Comparison of ENCODE assay signal across 32 cellular contexts in the genomic region with DNA sequence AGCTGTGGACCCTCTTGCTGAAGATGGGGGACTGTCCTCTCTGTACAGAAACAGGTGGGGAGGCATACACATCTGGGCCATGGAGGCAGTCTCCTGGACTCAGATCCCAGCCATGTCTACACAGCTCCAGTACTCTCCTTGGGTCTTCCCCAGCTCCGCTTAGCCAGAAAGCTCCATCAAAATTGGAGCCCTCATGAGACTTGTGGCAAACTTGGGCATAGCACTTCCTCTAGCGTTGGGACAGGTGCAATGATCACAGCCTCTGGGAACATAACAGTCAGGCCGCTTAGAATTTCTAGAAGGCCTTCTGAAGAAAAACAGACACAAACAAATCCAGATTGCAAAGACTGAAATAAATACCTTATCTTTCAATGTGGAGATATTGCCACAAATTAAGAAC.
"Had no signal": no experiment of that assay in that cellular context is flagged by ENCODE, and none has a peak within 500 bp of the region (broad histone marks: within the 10 kb centered on the region; RNA-seq: fewer than 3 reads in every experiment).

No MANE protein-coding gene starts in this region.

- H3K4me3 ChIP-seq: coronary artery, dorsolateral prefrontal cortex, esophagus muscularis mucosa, gastrocnemius medialis, heart left ventricle had no signal

- DNase-seq: activated CD4-positive, alpha-beta memory T cell treated with anti-CD3 and anti-CD28 coated beads, Interleukin-2, amount 10 ng/mL, durations not matched to agents 7 days and 5 days; activated CD4-positive, alpha-beta T cell treated with anti-CD3 and anti-CD28 coated beads for 36 hours; activated CD4-positive, alpha-beta T cell treated with anti-CD3 and anti-CD28 coated beads, Interleukin-2, amount 10 ng/mL, durations not matched to agents 24 days and 14 days; activated CD4-positive, CD25-positive, alpha-beta regulatory T cell; activated CD4-positive, CD25-positive, alpha-beta regulatory T cell treated with anti-CD3 and anti-CD28 coated beads, Interleukin-2, amount 50 U/mL, for 72 hours; activated CD8-positive, alpha-beta memory T cell treated with anti-CD3 and anti-CD28 coated beads, Interleukin-2, amount 50 U/mL, for 48 hours; activated gamma-delta T cell; activated naive CD4-positive, alpha-beta T cell; activated naive CD4-positive, alpha-beta T cell treated with anti-CD3 and anti-CD28 coated beads, Interleukin-2, amount 10 ng/mL, durations not matched to agents 7 days and 5 days; activated T-cell treated with anti-CD3 and anti-CD28 coated beads for 4 hours; activated T-cell treated with anti-CD3 and anti-CD28 coated beads, Interleukin-2, amount 50 U/mL, for 24 hours; activated T-cell treated with anti-CD3 and anti-CD28 coated beads, Interleukin-2, amount 50 U/mL, for 72 hours; amniotic stem cell; anterior cingulate cortex; brain microvascular endothelial cell; dorsolateral prefrontal cortex; effector memory CD4-positive, alpha-beta T cell; erythroblast; foreskin keratinocyte; gastrocnemius medialis; glutamatergic neuron; heart left ventricle; T-helper 1 cell; T-helper 17 cell; T1000; WERI-Rb-1 had no signal

- H3K9me3 ChIP-seq: gastrocnemius medialis had no signal

- H3K4me1 ChIP-seq: esophagus muscularis mucosa, foreskin keratinocyte, gastrocnemius medialis, heart left ventricle had no signal

- H3K27ac Mint-ChIP-seq: activated CD4-positive, alpha-beta memory T cell treated with anti-CD3 and anti-CD28 coated beads, Interleukin-2, amount 10 ng/mL, durations not matched to agents 7 days and 5 days; activated CD4-positive, alpha-beta T cell treated with anti-CD3 and anti-CD28 coated beads for 36 hours; activated CD4-positive, alpha-beta T cell treated with anti-CD3 and anti-CD28 coated beads, Interleukin-2, amount 10 ng/mL, durations not matched to agents 24 days and 14 days; activated naive CD4-positive, alpha-beta T cell treated with anti-CD3 and anti-CD28 coated beads, Interleukin-2, amount 10 ng/mL, durations not matched to agents 7 days and 5 days; activated naive CD4-positive, alpha-beta T cell treated with anti-CD3 and anti-CD28 coated beads, Interleukin-2, amount 50 U/mL, for 72 hours; activated T-cell treated with anti-CD3 and anti-CD28 coated beads, Interleukin-2, amount 50 U/mL, for 24 hours; activated T-cell treated with anti-CD3 and anti-CD28 coated beads, Interleukin-2, amount 50 U/mL, for 72 hours; dendritic cell treated with granulocyte-macrophage colony-stimulating factor and Interleukin-4, amounts not matched to agents 40 ng/mL and 50 ng/mL, for 4 days; T-helper 17 cell; T-helper 2 cell treated with Interferon-gamma antibody and Interleukin-4, amounts not matched to agents 5 μg/mL and 100 μg/mL, for 36 hours had no signal

- ATAC-seq: activated CD4-positive, alpha-beta T cell treated with anti-CD3 and anti-CD28 coated beads for 36 hours; activated naive CD4-positive, alpha-beta T cell treated with anti-CD3 and anti-CD28 coated beads, Interleukin-2, amount 50 U/mL, for 72 hours; activated T-cell treated with anti-CD3 and anti-CD28 coated beads, Interleukin-2, amount 50 U/mL, for 72 hours; gastrocnemius medialis; heart left ventricle; T-helper 17 cell had no signal

- H3K36me3 ChIP-seq: brain microvascular endothelial cell, esophagus muscularis mucosa, gastrocnemius medialis, heart left ventricle, WERI-Rb-1 had no signal

- H3K4me1 Mint-ChIP-seq: activated CD4-positive, alpha-beta memory T cell treated with anti-CD3 and anti-CD28 coated beads, Interleukin-2, amount 10 ng/mL, durations not matched to agents 7 days and 5 days; activated CD4-positive, alpha-beta T cell treated with anti-CD3 and anti-CD28 coated beads for 36 hours; activated CD4-positive, alpha-beta T cell treated with anti-CD3 and anti-CD28 coated beads, Interleukin-2, amount 10 ng/mL, durations not matched to agents 24 days and 14 days; activated naive CD4-positive, alpha-beta T cell treated with anti-CD3 and anti-CD28 coated beads, Interleukin-2, amount 10 ng/mL, durations not matched to agents 7 days and 5 days; central memory CD8-positive, alpha-beta T cell; T-helper 17 cell had no signal

- H3K36me3 Mint-ChIP-seq: activated naive CD4-positive, alpha-beta T cell treated with anti-CD3 and anti-CD28 coated beads, Interleukin-2, amount 10 ng/mL, durations not matched to agents 7 days and 5 days had no signal

- H3K9me3 Mint-ChIP-seq: activated CD4-positive, alpha-beta memory T cell treated with anti-CD3 and anti-CD28 coated beads, Interleukin-2, amount 10 ng/mL, durations not matched to agents 7 days and 5 days; activated naive CD4-positive, alpha-beta T cell treated with anti-CD3 and anti-CD28 coated beads, Interleukin-2, amount 10 ng/mL, durations not matched to agents 7 days and 5 days had no signal

- H3K27me3 ChIP-seq: brain microvascular endothelial cell, dorsolateral prefrontal cortex, esophagus muscularis mucosa, foreskin keratinocyte, gastrocnemius medialis, heart left ventricle had no signal

- H3K4me3 Mint-ChIP-seq: activated CD4-positive, alpha-beta memory T cell treated with anti-CD3 and anti-CD28 coated beads, Interleukin-2, amount 10 ng/mL, durations not matched to agents 7 days and 5 days; activated CD4-positive, alpha-beta T cell treated with anti-CD3 and anti-CD28 coated beads for 36 hours; activated CD4-positive, alpha-beta T cell treated with anti-CD3 and anti-CD28 coated beads, Interleukin-2, amount 10 ng/mL, durations not matched to agents 24 days and 14 days; activated naive CD4-positive, alpha-beta T cell treated with anti-CD3 and anti-CD28 coated beads, Interleukin-2, amount 10 ng/mL, durations not matched to agents 7 days and 5 days; activated T-cell treated with anti-CD3 and anti-CD28 coated beads, Interleukin-2, amount 50 U/mL, for 24 hours; activated T-cell treated with anti-CD3 and anti-CD28 coated beads, Interleukin-2, amount 50 U/mL, for 72 hours; central memory CD8-positive, alpha-beta T cell; dendritic cell treated with granulocyte-macrophage colony-stimulating factor and Interleukin-4, amounts not matched to agents 40 ng/mL and 50 ng/mL, for 4 days; T-helper 17 cell; T-helper 2 cell treated with Interferon-gamma antibody and Interleukin-4, amounts not matched to agents 5 μg/mL and 100 μg/mL, for 36 hours had no signal

- H3K27ac ChIP-seq: brain microvascular endothelial cell, coronary artery, dorsolateral prefrontal cortex, esophagus muscularis mucosa, foreskin keratinocyte, gastrocnemius medialis, heart left ventricle, WERI-Rb-1 had no signal

- H3K27me3 Mint-ChIP-seq: activated CD4-positive, alpha-beta memory T cell treated with anti-CD3 and anti-CD28 coated beads, Interleukin-2, amount 10 ng/mL, durations not matched to agents 7 days and 5 days; activated CD4-positive, alpha-beta T cell treated with anti-CD3 and anti-CD28 coated beads for 36 hours; activated CD4-positive, alpha-beta T cell treated with anti-CD3 and anti-CD28 coated beads, Interleukin-2, amount 10 ng/mL, durations not matched to agents 24 days and 14 days; activated naive CD4-positive, alpha-beta T cell treated with anti-CD3 and anti-CD28 coated beads, Interleukin-2, amount 10 ng/mL, durations not matched to agents 7 days and 5 days; activated T-cell treated with anti-CD3 and anti-CD28 coated beads, Interleukin-2, amount 50 U/mL, for 24 hours; central memory CD8-positive, alpha-beta T cell; dendritic cell treated with granulocyte-macrophage colony-stimulating factor and Interleukin-4, amounts not matched to agents 40 ng/mL and 50 ng/mL, for 4 days; T-helper 17 cell had no signal
